Comparison of ENCODE assay signal across 10 cellular contexts in the genomic region with DNA sequence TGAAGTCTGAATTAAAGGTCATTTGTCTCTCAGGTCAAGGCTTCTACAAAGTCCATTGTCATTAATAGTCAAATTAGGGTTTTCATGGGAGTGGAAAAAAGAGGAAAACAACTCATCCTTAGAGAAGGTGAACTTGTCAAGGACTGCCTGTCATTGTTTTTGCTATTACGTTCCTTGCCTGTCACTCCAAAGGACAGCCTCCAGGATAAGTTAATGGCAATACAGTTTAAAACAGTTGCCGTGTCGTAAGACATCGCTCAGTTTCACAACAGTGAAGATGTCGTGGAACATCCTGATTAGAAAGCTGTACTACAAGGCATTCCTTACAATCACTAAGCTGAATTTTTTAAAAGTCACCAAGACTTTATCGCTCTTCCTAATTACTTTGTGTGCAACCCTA.
"Had no signal": no experiment of that assay in that cellular context is flagged by ENCODE, and none has a peak within 500 bp of the region (broad histone marks: within the 10 kb centered on the region; RNA-seq: fewer than 3 reads in every experiment).

No MANE protein-coding gene starts in this region.

- H3K27ac Mint-ChIP-seq: IgD-negative memory B cell had no signal

- DNase-seq: IMR-90, Karpas-422, KBM-7, KG1 had no signal

- H3K36me3 Mint-ChIP-seq: IgD-negative memory B cell had no signal

- H3K9me3 Mint-ChIP-seq: IgD-negative memory B cell had no signal

- H3K9ac ChIP-seq: KMS-11 had no signal

- H3K4me3 ChIP-seq: K562 had no signal

- FAIRE-seq: HepG2, HTR-8/SVneo, K562 had no signal

- H3K4me3 Mint-ChIP-seq: IgD-negative memory B cell had no signal

- H3K4me2 ChIP-seq: KMS-11 had no signal

- H3K4me1 Mint-ChIP-seq: IgD-negative memory B cell had no signal

- ATAC-seq: HepG2, K562 had no signal

- H3K27ac ChIP-seq: HL-60, KMS-11 had no signal

- H3K27me3 Mint-ChIP-seq: IgD-negative memory B cell had no signal
